Comparison of ENCODE assay signal across 16 cellular contexts in genomic region chr1:69595486-69595885, GRCh38. TPM values are rescaled to one million over a fixed set of nuclear protein-coding genes. Genes with fewer than 3 reads are reported as not detected.
DNase-seq lines count a peak whose midpoint lies in the region; ATAC-seq and TF ChIP-seq lines count a peak whose summit lies in the region.
"Had no signal": no experiment of that assay in that cellular context is flagged by ENCODE, and none has a peak within 500 bp of the region (broad histone marks: within the 10 kb centered on the region; RNA-seq: fewer than 3 reads in every experiment).

No MANE protein-coding gene starts in this region.

- no peak overlapping the region for H3K4me3 ChIP-seq in kidney epithelial cell (ENCODE audit: low read depth, low read length)
- no peak overlapping the region for H3K4me3 ChIP-seq in effector memory CD4-positive, alpha-beta T cell (ENCODE audit: insufficient read depth, low read depth, low read length, poor library complexity, severe bottlenecking)
- H3K4me3 ChIP-seq: BLaER1 treated with 17β-estradiol and CSF1 and Interleukin-3, amounts not matched to agents 10 nM and 100 nM; GM23338 had no signal

- H3K27ac ChIP-seq in effector memory CD4-positive, alpha-beta T cell (ENCODE audit: insufficient read depth, low read length, poor library complexity, severe bottlenecking): no peak overlapping the region
- H3K27ac ChIP-seq: BLaER1 treated with 17β-estradiol and CSF1 and Interleukin-3, amounts not matched to agents 10 nM and 100 nM had no signal

- no peaks in the 10 kb centered on the region for H3K4me1 ChIP-seq in effector memory CD4-positive, alpha-beta T cell (ENCODE audit: control insufficient read depth, insufficient read depth, low read length, poor library complexity, severe bottlenecking)
- H3K4me1 ChIP-seq: BLaER1 treated with 17β-estradiol and CSF1 and Interleukin-3, amounts not matched to agents 10 nM and 100 nM had no signal

- no peaks in the 10 kb centered on the region for H3K4me1 Mint-ChIP-seq in activated T-cell treated with anti-CD3 and anti-CD28 coated beads, Interleukin-2, amount 50 U/mL, for 4 hours (ENCODE audit: low read depth)
- H3K4me1 Mint-ChIP-seq: CD4-positive, CD25-positive, alpha-beta regulatory T cell; GM23338; H9 had no signal

- DNase-seq in NCI-H1105 treated with DMSO at 0.1 percent for 48 hours (lab: John Stamatoyannopoulos, UW): peak; percentile 33
- DNase-seq in NCI-H1105 (lab: John Stamatoyannopoulos, UW): no peak
- DNase-seq in NCI-H524 treated with DMSO at 0.1 percent for 48 hours (lab: John Stamatoyannopoulos, UW): peak; percentile 22
- DNase-seq in kidney epithelial cell (ENCODE audit: low read depth): peak; percentile 31
- DNase-seq in activated T-cell treated with anti-CD3 and anti-CD28 coated beads, Interleukin-2, amount 50 U/mL, for 4 hours: no peak
- DNase-seq in effector memory CD4-positive, alpha-beta T cell: no peak
- DNase-seq: 8988T; CD4-positive, CD25-positive, alpha-beta regulatory T cell; DMS153; DMS79 treated with DMSO at 0.1 percent for 48 hours; EL; H9 had no signal

- no peak overlapping the region for H3K4me3 Mint-ChIP-seq in activated T-cell treated with anti-CD3 and anti-CD28 coated beads, Interleukin-2, amount 50 U/mL, for 4 hours
- H3K4me3 Mint-ChIP-seq: CD4-positive, CD25-positive, alpha-beta regulatory T cell; GM23338; H9 had no signal

- TF ChIP-seq CTCF in kidney epithelial cell (IDR thresholded peaks at IDR 0.05; ENCODE audit: insufficient read depth, low read length, poor library complexity, severe bottlenecking): no peak

- no peaks in the 10 kb centered on the region for H3K27me3 Mint-ChIP-seq in activated T-cell treated with anti-CD3 and anti-CD28 coated beads, Interleukin-2, amount 50 U/mL, for 4 hours (ENCODE audit: low read depth)
- H3K27me3 Mint-ChIP-seq: CD4-positive, CD25-positive, alpha-beta regulatory T cell had no signal

- no peaks in the 10 kb centered on the region for H3K9me3 ChIP-seq in effector memory CD4-positive, alpha-beta T cell (ENCODE audit: control insufficient read depth, low read length)
- H3K9me3 ChIP-seq: BLaER1 treated with 17β-estradiol and CSF1 and Interleukin-3, amounts not matched to agents 10 nM and 100 nM had no signal

- no peak for ATAC-seq in GM18511 (IDR thresholded peaks at IDR 0.05; ENCODE audit: unreplicated experiment)
- ATAC-seq in activated T-cell treated with anti-CD3 and anti-CD28 coated beads, Interleukin-2, amount 50 U/mL, for 4 hours: no peak
- ATAC-seq: GM23338 had no signal

- peaks cover 3% of the 10 kb centered on the region for H3K9me3 Mint-ChIP-seq in activated T-cell treated with anti-CD3 and anti-CD28 coated beads, Interleukin-2, amount 50 U/mL, for 4 hours
- H3K9me3 Mint-ChIP-seq: GM23338, H9 had no signal

- H3K27me3 ChIP-seq in kidney epithelial cell (ENCODE audit: control insufficient read depth, insufficient read depth, low read length): no peaks in the 10 kb centered on the region
- no peaks in the 10 kb centered on the region for H3K27me3 ChIP-seq in effector memory CD4-positive, alpha-beta T cell (replicated peaks; ENCODE audit: control insufficient read depth, insufficient read depth, low read length, poor library complexity, severe bottlenecking)
- H3K27me3 ChIP-seq: BLaER1 treated with 17β-estradiol and CSF1 and Interleukin-3, amounts not matched to agents 10 nM and 100 nM had no signal

- H3K36me3 Mint-ChIP-seq in activated T-cell treated with anti-CD3 and anti-CD28 coated beads, Interleukin-2, amount 50 U/mL, for 4 hours (ENCODE audit: insufficient read depth): no peaks in the 10 kb centered on the region
- H3K36me3 Mint-ChIP-seq: CD4-positive, CD25-positive, alpha-beta regulatory T cell had no signal

- H3K36me3 ChIP-seq in kidney epithelial cell (ENCODE audit: control insufficient read depth, insufficient read depth, low read length): no peaks in the 10 kb centered on the region
- no peaks in the 10 kb centered on the region for H3K36me3 ChIP-seq in effector memory CD4-positive, alpha-beta T cell (ENCODE audit: control insufficient read depth, insufficient read depth, low read length)
- H3K36me3 ChIP-seq: BLaER1 treated with 17β-estradiol and CSF1 and Interleukin-3, amounts not matched to agents 10 nM and 100 nM had no signal

RNA-seq across cellular contexts. Expression of gene LRRC7, which starts 27.8 kb away (rescaled TPM):
- 0.04 TPM in 1 of 2 replicates, not detected in the other for total RNA-seq in kidney epithelial cell
- total RNA-seq in activated T-cell treated with anti-CD3 and anti-CD28 coated beads, Interleukin-2, amount 50 U/mL, for 4 hours: under 1 TPM in 1 of 3 donors, not detected in 2; 0.27 TPM
- total RNA-seq: GM23338, H9, HT1080 had no signal

Comparison
In these comparisons a context has a peak if more than half of its experiments do, and no peak if none do; other contexts are left out.
1. DNase-seq: peak in NCI-H1105 treated with DMSO at 0.1 percent for 48 hours (single experiment), NCI-H524 treated with DMSO at 0.1 percent for 48 hours (single experiment) and kidney epithelial cell (single experiment); none in NCI-H1105 (single experiment), activated T-cell treated with anti-CD3 and anti-CD28 coated beads, Interleukin-2, amount 50 U/mL, for 4 hours (single experiment) and effector memory CD4-positive, alpha-beta T cell (0 of 3).